22 cellular contexts compared by ENCODE assay signal in genomic region chr20:25549172-25549865, GRCh38. TPM values are rescaled to one million over a fixed set of nuclear protein-coding genes. Genes with fewer than 3 reads are reported as not detected.
DNase-seq lines count a peak whose midpoint lies in the region; ATAC-seq and TF ChIP-seq lines count a peak whose summit lies in the region.
"Had no signal": no experiment of that assay in that cellular context is flagged by ENCODE, and none has a peak within 500 bp of the region (broad histone marks: within the 10 kb centered on the region; RNA-seq: fewer than 3 reads in every experiment).

No MANE protein-coding gene starts in this region.

- H4K8ac ChIP-seq in IMR-90 (ENCODE audit: low read depth in 2 of 2, low read length in 2 of 2) (peak overlapping the region in 1 of 2 experiments; percentile 42; a peak in 1 of 4 replicates), mesendoderm (ENCODE audit: low read depth, low read length) (no peak overlapping the region)

- H3K4me2 ChIP-seq in IMR-90 (ENCODE audit: low read depth, low read length): peak overlapping the region; percentile 57
- no peak overlapping the region for H3K4me2 ChIP-seq in mesendoderm (ENCODE audit: low read length)
- H3K4me2 ChIP-seq: KMS-11, smooth muscle cell had no signal

- H3K79me1 ChIP-seq in IMR-90 (ENCODE audit: low read depth in 1 of 2, low read length in 2 of 2) (peaks cover 7 to 75% of the 10 kb centered on the region in 2 experiments; a peak in 3 of 4 replicates), mesendoderm (ENCODE audit: low read length) (peaks cover 37% of the 10 kb centered on the region)

- H3K9ac ChIP-seq in IMR-90 (ENCODE audit: low read depth, low read length) (0 out of 2 replicates have a peak overlapping the region, but pooled peaks have one; percentile 30), mesendoderm (ENCODE audit: low read length) (peak overlapping the region; percentile 4)
- H3K9ac ChIP-seq: KMS-11 had no signal

- ATAC-seq in IMR-90 (ENCODE audit: low read depth) (0 out of 2 replicates have a peak, but pooled peaks have one; percentile 4), sciatic nerve (peak; percentile 9), GM21619 (IDR thresholded peaks at IDR 0.05; ENCODE audit: unreplicated experiment) (no peak), HG02610 (IDR thresholded peaks at IDR 0.05; ENCODE audit: unreplicated experiment) (no peak)
- ATAC-seq: heart left ventricle had no signal

- H3K36me3 Mint-ChIP-seq in activated naive CD8-positive, alpha-beta T cell treated with anti-CD3 and anti-CD28 coated beads for 36 hours: no peaks in the 10 kb centered on the region
- H3K36me3 Mint-ChIP-seq: activated naive CD4-positive, alpha-beta T cell treated with anti-CD3 and anti-CD28 coated beads, Interleukin-2, amount 50 U/mL, for 24 hours had no signal

- H3K18ac ChIP-seq in IMR-90 (ENCODE audit: low read depth, low read length): peak overlapping the region; percentile 29
- H3K18ac ChIP-seq in mesendoderm (ENCODE audit: low read length): no peak overlapping the region

- peak overlapping the region; percentile 61 for H2BK120ac ChIP-seq in IMR-90 (ENCODE audit: low read depth, low read length)
- no peak overlapping the region for H2BK120ac ChIP-seq in mesendoderm (ENCODE audit: low read depth, low read length)

- peak overlapping the region; percentile 80; the same call in 1 of the 2 replicates for H3K27ac ChIP-seq in IMR-90 (ENCODE audit: insufficient read depth, low read length)
- no peak overlapping the region for H3K27ac ChIP-seq in mesendoderm (ENCODE audit: low read depth, low read length)
- H3K27ac ChIP-seq: brain microvascular endothelial cell, HL-60, KMS-11, SJSA1, thoracic aorta had no signal

- CTCF ChIA-PET in IMR-90 (lab: Yijun Ruan, JAX): interaction anchor here (0.5 kb wide), 1 partner anchor 196 kb away, joined by 6 read pairs; no protein-coding TSS in a partner anchor

- H3K4me3 Mint-ChIP-seq in activated naive CD8-positive, alpha-beta T cell treated with anti-CD3 and anti-CD28 coated beads for 36 hours: no peak overlapping the region
- H3K4me3 Mint-ChIP-seq: activated CD4-positive, alpha-beta T cell treated with anti-CD3 and anti-CD28 coated beads, Interleukin-2, amount 10 ng/mL, durations not matched to agents 24 days and 14 days; activated naive CD4-positive, alpha-beta T cell treated with anti-CD3 and anti-CD28 coated beads, Interleukin-2, amount 50 U/mL, for 24 hours had no signal

- peaks cover 39% of the 10 kb centered on the region for H3K9me1 ChIP-seq in IMR-90 (ENCODE audit: insufficient read depth, low read length)

- 100% methylated on average over 1 of the region's 15 CpGs; no CpG with 5 or more reads in 1 of the 2 experiments for WGBS in IMR-90 (ENCODE audit: extremely low coverage in 2 of 2, insufficient read length in 1 of 2), 2 experiments
- no CpG with 5 or more reads among the region's 15 CpGs for WGBS in mesendoderm (ENCODE audit: extremely low coverage, insufficient coverage, low lambda C conversion rate)

- H3K14ac ChIP-seq in IMR-90 (replicated peaks; ENCODE audit: low read depth, low read length): peak overlapping the region; percentile 82

- peak overlapping the region; percentile 12 for H2AFZ ChIP-seq in IMR-90 (replicated peaks; ENCODE audit: low read length, poor library complexity)

- no peak overlapping the region for H2AK9ac ChIP-seq in IMR-90 (replicated peaks; ENCODE audit: low read depth, low read length, poor library complexity)

- H3K9me3 ChIP-seq in IMR-90 (ENCODE audit: control insufficient read depth, insufficient read depth, low read length): no peaks in the 10 kb centered on the region
- H3K9me3 ChIP-seq: heart left ventricle, SJSA1, thoracic aorta had no signal

- no peaks in the 10 kb centered on the region for H3K9me3 Mint-ChIP-seq in activated naive CD8-positive, alpha-beta T cell treated with anti-CD3 and anti-CD28 coated beads for 36 hours
- H3K9me3 Mint-ChIP-seq: activated CD4-positive, alpha-beta T cell treated with anti-CD3 and anti-CD28 coated beads, Interleukin-2, amount 10 ng/mL, durations not matched to agents 24 days and 14 days; activated naive CD4-positive, alpha-beta T cell treated with anti-CD3 and anti-CD28 coated beads, Interleukin-2, amount 50 U/mL, for 24 hours had no signal

- DNase-seq in IMR-90: no peak
- peak; percentile 65 for DNase-seq in amniotic epithelial cell (ENCODE audit: low read depth)
- DNase-seq in mesendoderm: no peak
- no peak for DNase-seq in sciatic nerve (ENCODE audit: low spot score)
- DNase-seq in NCI-H446 treated with DMSO at 0.1 percent for 48 hours (lab: John Stamatoyannopoulos, UW): no peak
- no peak for DNase-seq in activated naive CD8-positive, alpha-beta T cell treated with anti-CD3 and anti-CD28 coated beads for 36 hours
- DNase-seq: activated CD4-positive, alpha-beta T cell treated with anti-CD3 and anti-CD28 coated beads, Interleukin-2, amount 10 ng/mL, durations not matched to agents 24 days and 14 days; brain microvascular endothelial cell; heart left ventricle; islet precursor cell; NCI-H1092 treated with DMSO at 0.1 percent for 48 hours; NCI-H69; OCI-M1; stimulated activated CD4-positive, alpha-beta T cell treated with anti-CD3 and anti-CD28 coated beads, Interleukin-4, amount 100 ng/mL, for 4 hours had no signal

- H3K27ac Mint-ChIP-seq in activated naive CD8-positive, alpha-beta T cell treated with anti-CD3 and anti-CD28 coated beads for 36 hours: no peak overlapping the region
- H3K27ac Mint-ChIP-seq: activated naive CD4-positive, alpha-beta T cell treated with anti-CD3 and anti-CD28 coated beads, Interleukin-2, amount 50 U/mL, for 24 hours had no signal

- no peaks in the 10 kb centered on the region for H3K27me3 Mint-ChIP-seq in activated naive CD8-positive, alpha-beta T cell treated with anti-CD3 and anti-CD28 coated beads for 36 hours
- H3K27me3 Mint-ChIP-seq: activated CD4-positive, alpha-beta T cell treated with anti-CD3 and anti-CD28 coated beads, Interleukin-2, amount 10 ng/mL, durations not matched to agents 24 days and 14 days; activated naive CD4-positive, alpha-beta T cell treated with anti-CD3 and anti-CD28 coated beads, Interleukin-2, amount 50 U/mL, for 24 hours had no signal

- H3K4me1 ChIP-seq in IMR-90 (ENCODE audit: control insufficient read depth, insufficient read depth, low read length): peaks cover 30% of the 10 kb centered on the region
- peaks cover 32% of the 10 kb centered on the region for H3K4me1 ChIP-seq in mesendoderm (ENCODE audit: control insufficient read depth, low read depth, low read length)

- peak overlapping the region; percentile 83 for H3K4ac ChIP-seq in IMR-90 (ENCODE audit: low read depth, low read length)
- H3K4ac ChIP-seq in mesendoderm (ENCODE audit: low read depth, low read length): no peak overlapping the region

- POLR2A ChIA-PET in IMR-90 (lab: Charles Lee; ENCODE audit: unreplicated experiment): no interaction called here

- H3K27me3 ChIP-seq in IMR-90 (ENCODE audit: control insufficient read depth, insufficient read depth, low read length) (no peaks in the 10 kb centered on the region), mesendoderm (ENCODE audit: insufficient read depth, low read length, poor library complexity) (no peaks in the 10 kb centered on the region)
- H3K27me3 ChIP-seq: brain microvascular endothelial cell, SJSA1 had no signal

- H3K36me3 ChIP-seq in IMR-90 (ENCODE audit: control insufficient read depth, insufficient read depth, low read length) (no peaks in the 10 kb centered on the region), mesendoderm (ENCODE audit: control insufficient read depth, insufficient read depth, low read length) (no peaks in the 10 kb centered on the region)
- H3K36me3 ChIP-seq: brain microvascular endothelial cell, heart left ventricle, thoracic aorta had no signal

- H3K56ac ChIP-seq in IMR-90 (ENCODE audit: extremely low read depth, insufficient read depth, low read length) (no peak overlapping the region; the same call in 1 of the 2 replicates), mesendoderm (ENCODE audit: low read length) (peak overlapping the region; percentile 35)

- no peak for TF ChIP-seq CTCF in IMR-90 (conservative IDR thresholded peaks at IDR 0.05; ENCODE audit: low read depth, low read length)

- H3K4me1 Mint-ChIP-seq in activated naive CD8-positive, alpha-beta T cell treated with anti-CD3 and anti-CD28 coated beads for 36 hours: no peaks in the 10 kb centered on the region
- H3K4me1 Mint-ChIP-seq: activated CD4-positive, alpha-beta T cell treated with anti-CD3 and anti-CD28 coated beads, Interleukin-2, amount 10 ng/mL, durations not matched to agents 24 days and 14 days; activated naive CD4-positive, alpha-beta T cell treated with anti-CD3 and anti-CD28 coated beads, Interleukin-2, amount 50 U/mL, for 24 hours had no signal

- peaks cover 42% of the 10 kb centered on the region for H4K20me1 ChIP-seq in IMR-90 (ENCODE audit: insufficient read depth, low read length)

- H2AK5ac ChIP-seq in IMR-90 (ENCODE audit: low read depth, low read length) (peak overlapping the region; percentile 78), mesendoderm (ENCODE audit: low read length) (peak overlapping the region; percentile 65)

- H4K91ac ChIP-seq in IMR-90 (ENCODE audit: insufficient read depth, low read depth, low read length): no peak overlapping the region; the same call in 1 of the 2 replicates

- TF ChIP-seq POLR2A in IMR-90 (IDR thresholded peaks at IDR 0.05; ENCODE audit: low read depth, low read length): no peak

- H2BK5ac ChIP-seq in IMR-90 (ENCODE audit: low read depth, low read length, poor library complexity, severe bottlenecking): peak overlapping the region; percentile 35
- H2BK5ac ChIP-seq in mesendoderm (ENCODE audit: low read length): peak overlapping the region; percentile 23

- H4K5ac ChIP-seq in IMR-90 (ENCODE audit: low read depth, low read length) (peak overlapping the region; percentile 47; the same call in 1 of the 2 replicates), mesendoderm (ENCODE audit: low read length) (no peak overlapping the region)

- H3K4me3 ChIP-seq in IMR-90 (ENCODE audit: insufficient read depth, low read depth, low read length): no peak overlapping the region
- no peak overlapping the region for H3K4me3 ChIP-seq in mesendoderm (ENCODE audit: low read length)
- H3K4me3 ChIP-seq: heart left ventricle, SJSA1, smooth muscle cell, thoracic aorta had no signal

- H2BK15ac ChIP-seq in IMR-90 (ENCODE audit: low read depth, low read length) (peak overlapping the region; percentile 39; the same call in 1 of the 3 replicates), mesendoderm (replicated peaks; ENCODE audit: low read depth) (no peak overlapping the region)

- BruUV-seq in IMR-90 (replicated peaks; lab: Mats Ljungman, UMichigan): no TSS peak

- peak overlapping the region; percentile 15; the same call in 1 of the 2 replicates for H2BK20ac ChIP-seq in IMR-90 (ENCODE audit: low read depth, low read length)

- dilution Hi-C loops in IMR-90 (cut with HindIII; ENCODE audit: low sequenced_read_pairs, unreplicated experiment): no loop called here

- no peak for TF ChIP-seq RAD21 in IMR-90 (IDR thresholded peaks at IDR 0.05; ENCODE audit: low read length)

- H3K23ac ChIP-seq in IMR-90 (ENCODE audit: low read depth, low read length) (peak overlapping the region; percentile 83), mesendoderm (ENCODE audit: low read length) (peak overlapping the region; percentile 20)

- intact Hi-C loops in IMR-90 (cut with micrococcal nuclease): loop anchor here (10.0 kb wide), 1 partner anchor 45 kb away; no protein-coding TSS in a partner anchor
- intact Hi-C loops in sciatic nerve (cut with DNase I): no loop called here

- in situ Hi-C loops in IMR-90 (cut with MboI; ENCODE audit: low sequenced_read_pairs): loop anchor here (25.0 kb wide), 1 partner anchor 237 kb away; no protein-coding TSS in a partner anchor

- H3K79me2 ChIP-seq in mesendoderm (ENCODE audit: control insufficient read depth, insufficient read depth, low read length): peaks cover 39% of the 10 kb centered on the region

RNA-seq across cellular contexts. Expression of gene NINL, which starts 36.0 kb away (rescaled TPM):
- 3.0 and 3.6 TPM in 2 replicates for total RNA-seq in IMR-90 (2012; rRNA removed)
- polyA plus RNA-seq in IMR-90 (2012; rRNA removed): 10.4 and 11.2 TPM in 2 replicates
- 4.6 and 6.5 TPM in 2 replicates for polyA plus RNA-seq in IMR-90 (2012; cell fraction: cytosol; rRNA removed)
- 41.6 and 58.2 TPM in 2 replicates for polyA plus RNA-seq in IMR-90 (2012; cell fraction: nucleus; rRNA removed; ENCODE audit: low replicate concordance)
- polyA plus RNA-seq in mesendoderm (2013, experiment 1 of 2): 9.5 TPM
- polyA plus RNA-seq in mesendoderm (2013, experiment 2 of 2): 9.8 TPM
- total RNA-seq in sciatic nerve: 14.8 TPM
- 1 to 10 TPM; 2.0 to 2.2 TPM for total RNA-seq in activated naive CD8-positive, alpha-beta T cell treated with anti-CD3 and anti-CD28 coated beads for 36 hours

Comparison
In these comparisons a context has a peak if more than half of its experiments do, and no peak if none do; other contexts are left out.
1. ATAC-seq: peak in IMR-90 (single experiment) and sciatic nerve (single experiment); none in GM21619 (single experiment) and HG02610 (single experiment).